Comparison of ENCODE assay signal across 19 cellular contexts in genomic region chr5:16431482-16431881, GRCh38. TPM values are rescaled to one million over a fixed set of nuclear protein-coding genes. Genes with fewer than 3 reads are reported as not detected.
DNase-seq lines count a peak whose midpoint lies in the region; ATAC-seq and TF ChIP-seq lines count a peak whose summit lies in the region.
"Had no signal": no experiment of that assay in that cellular context is flagged by ENCODE, and none has a peak within 500 bp of the region (broad histone marks: within the 10 kb centered on the region; RNA-seq: fewer than 3 reads in every experiment).

No MANE protein-coding gene starts in this region.

- H3K4me1 Mint-ChIP-seq in GM23338 (peaks cover 35% of the 10 kb centered on the region), nephron progenitor cell (peaks cover 27% of the 10 kb centered on the region)
- H3K4me1 Mint-ChIP-seq: B cell; CD4-positive, CD25-positive, alpha-beta regulatory T cell had no signal

- no peaks in the 10 kb centered on the region for H3F3A ChIP-seq in GM23338 (replicated peaks; ENCODE audit: low read depth)

- H3K27me3 Mint-ChIP-seq in GM23338 (ENCODE audit: insufficient read depth, low read depth, poor library complexity) (peaks cover 10% of the 10 kb centered on the region), nephron progenitor cell (ENCODE audit: low read depth, poor library complexity) (peaks cover 4% of the 10 kb centered on the region)

- no peaks in the 10 kb centered on the region for H3K27me3 ChIP-seq in GM23338 (ENCODE audit: insufficient read depth)

- H3K79me2 ChIP-seq in GM23338 (replicated peaks; ENCODE audit: insufficient read depth), result no peaks in the 10 kb centered on the region

- H3K4me1 ChIP-seq in GM23338 (ENCODE audit: insufficient read depth), result peaks cover 35% of the 10 kb centered on the region

- DNase-seq in GM23338 (ENCODE audit: low spot score), result peak; percentile 17
- peak; percentile 95 for DNase-seq in NCI-H146 treated with DMSO at 0.1 percent for 48 hours (lab: John Stamatoyannopoulos, UW; ENCODE audit: unreplicated experiment)
- peak; percentile 85 for DNase-seq in NCI-H748 (lab: John Stamatoyannopoulos, UW; ENCODE audit: unreplicated experiment)
- peak; percentile 12 for DNase-seq in nephron progenitor cell
- DNase-seq in AG20443 (ENCODE audit: low spot score), result no peak
- DNase-seq: CD4-positive, CD25-positive, alpha-beta regulatory T cell; DMS79 treated with DMSO at 0.1 percent for 48 hours; GM23248; IMR-90; Karpas-422; MG63; NCI-H1092; NCI-H187 treated with DMSO at 0.1 percent for 48 hours; NCI-H2227 treated with DMSO at 0.1 percent for 48 hours; NCI-H526; PC-9 had no signal

- no peak overlapping the region for H3K27ac ChIP-seq in GM23338 (ENCODE audit: low read depth)
- H3K27ac ChIP-seq: GM23248, PC-9 had no signal

- H3K4me2 ChIP-seq in GM23338, result peak overlapping the region; percentile 18; the same call in 1 of the 2 replicates
- H3K4me2 ChIP-seq: PC-9 had no signal

- no peak overlapping the region; the same call in 2 of the 3 replicates for H3K4me3 Mint-ChIP-seq in GM23338
- no peak overlapping the region for H3K4me3 Mint-ChIP-seq in nephron progenitor cell
- H3K4me3 Mint-ChIP-seq: B cell; CD4-positive, CD25-positive, alpha-beta regulatory T cell had no signal

- H3K36me3 Mint-ChIP-seq in GM23338 (ENCODE audit: low read depth), result no peaks in the 10 kb centered on the region
- H3K36me3 Mint-ChIP-seq in nephron progenitor cell (ENCODE audit: low read depth), result no peaks in the 10 kb centered on the region

- no peak overlapping the region for H3K4me3 ChIP-seq in GM23338
- H3K4me3 ChIP-seq: GM23248, MG63, PC-9 had no signal

- H3K9me2 ChIP-seq in GM23338 (ENCODE audit: insufficient read depth), result peaks cover 6% of the 10 kb centered on the region; the same call in 1 of the 2 replicates

- no peaks in the 10 kb centered on the region for H3K36me3 ChIP-seq in GM23338 (ENCODE audit: insufficient read depth)
- H3K36me3 ChIP-seq: MG63 had no signal

- H3K27ac Mint-ChIP-seq in GM23338, result no peak overlapping the region
- H3K27ac Mint-ChIP-seq in nephron progenitor cell, result no peak overlapping the region
- H3K27ac Mint-ChIP-seq: B cell; CD4-positive, CD25-positive, alpha-beta regulatory T cell had no signal

- H4K20me1 ChIP-seq in GM23338 (replicated peaks; ENCODE audit: insufficient read depth), result no peaks in the 10 kb centered on the region

- no peak overlapping the region for H2AFZ ChIP-seq in GM23338
- H2AFZ ChIP-seq: GM23248, PC-9 had no signal

- H3K9me3 Mint-ChIP-seq in GM23338 (peaks cover 3% of the 10 kb centered on the region; the same call in 1 of the 3 replicates), nephron progenitor cell (no peaks in the 10 kb centered on the region)
- H3K9me3 Mint-ChIP-seq: CD4-positive, CD25-positive, alpha-beta regulatory T cell had no signal

- ATAC-seq in GM23338 (peak; percentile 64), HG03342 (IDR thresholded peaks at IDR 0.05; ENCODE audit: unreplicated experiment) (no peak), HG03280 (IDR thresholded peaks at IDR 0.05; ENCODE audit: unreplicated experiment) (no peak)

- TF ChIP-seq CTCF in GM23338 (conservative IDR thresholded peaks at IDR 0.05; ENCODE audit: low read depth in 2 of 2) (no peak), nephron progenitor cell (IDR thresholded peaks at IDR 0.05) (no peak)

TF ChIP-seq in GM23338, 12 proteins besides CTCF, POLR2A, EP300 and RAD21:
- TF ChIP-seq, protein P1, sequence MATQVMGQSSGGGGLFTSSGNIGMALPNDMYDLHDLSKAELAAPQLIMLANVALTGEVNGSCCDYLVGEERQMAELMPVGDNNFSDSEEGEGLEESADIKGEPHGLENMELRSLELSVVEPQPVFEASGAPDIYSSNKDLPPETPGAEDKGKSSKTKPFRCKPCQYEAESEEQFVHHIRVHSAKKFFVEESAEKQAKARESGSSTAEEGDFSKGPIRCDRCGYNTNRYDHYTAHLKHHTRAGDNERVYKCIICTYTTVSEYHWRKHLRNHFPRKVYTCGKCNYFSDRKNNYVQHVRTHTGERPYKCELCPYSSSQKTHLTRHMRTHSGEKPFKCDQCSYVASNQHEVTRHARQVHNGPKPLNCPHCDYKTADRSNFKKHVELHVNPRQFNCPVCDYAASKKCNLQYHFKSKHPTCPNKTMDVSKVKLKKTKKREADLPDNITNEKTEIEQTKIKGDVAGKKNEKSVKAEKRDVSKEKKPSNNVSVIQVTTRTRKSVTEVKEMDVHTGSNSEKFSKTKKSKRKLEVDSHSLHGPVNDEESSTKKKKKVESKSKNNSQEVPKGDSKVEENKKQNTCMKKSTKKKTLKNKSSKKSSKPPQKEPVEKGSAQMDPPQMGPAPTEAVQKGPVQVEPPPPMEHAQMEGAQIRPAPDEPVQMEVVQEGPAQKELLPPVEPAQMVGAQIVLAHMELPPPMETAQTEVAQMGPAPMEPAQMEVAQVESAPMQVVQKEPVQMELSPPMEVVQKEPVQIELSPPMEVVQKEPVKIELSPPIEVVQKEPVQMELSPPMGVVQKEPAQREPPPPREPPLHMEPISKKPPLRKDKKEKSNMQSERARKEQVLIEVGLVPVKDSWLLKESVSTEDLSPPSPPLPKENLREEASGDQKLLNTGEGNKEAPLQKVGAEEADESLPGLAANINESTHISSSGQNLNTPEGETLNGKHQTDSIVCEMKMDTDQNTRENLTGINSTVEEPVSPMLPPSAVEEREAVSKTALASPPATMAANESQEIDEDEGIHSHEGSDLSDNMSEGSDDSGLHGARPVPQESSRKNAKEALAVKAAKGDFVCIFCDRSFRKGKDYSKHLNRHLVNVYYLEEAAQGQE (IDR thresholded peaks at IDR 0.05; ENCODE audit: unreplicated experiment), result no peak
- TF ChIP-seq POLR2AphosphoS5 (IDR thresholded peaks at IDR 0.05; ENCODE audit: low read depth) (no peak), ZNF331 (CRISPR knock-in tag; IDR thresholded peaks at IDR 0.05; ENCODE audit: low read depth) (no peak), EZH2phosphoT487 (IDR thresholded peaks at IDR 0.05; ENCODE audit: unreplicated experiment) (no peak), STAT1 (IDR thresholded peaks at IDR 0.05; ENCODE audit: unreplicated experiment) (no peak), NANOG (IDR thresholded peaks at IDR 0.05; ENCODE audit: borderline replicate concordance) (no peak)
- TF ChIP-seq, protein P2, sequence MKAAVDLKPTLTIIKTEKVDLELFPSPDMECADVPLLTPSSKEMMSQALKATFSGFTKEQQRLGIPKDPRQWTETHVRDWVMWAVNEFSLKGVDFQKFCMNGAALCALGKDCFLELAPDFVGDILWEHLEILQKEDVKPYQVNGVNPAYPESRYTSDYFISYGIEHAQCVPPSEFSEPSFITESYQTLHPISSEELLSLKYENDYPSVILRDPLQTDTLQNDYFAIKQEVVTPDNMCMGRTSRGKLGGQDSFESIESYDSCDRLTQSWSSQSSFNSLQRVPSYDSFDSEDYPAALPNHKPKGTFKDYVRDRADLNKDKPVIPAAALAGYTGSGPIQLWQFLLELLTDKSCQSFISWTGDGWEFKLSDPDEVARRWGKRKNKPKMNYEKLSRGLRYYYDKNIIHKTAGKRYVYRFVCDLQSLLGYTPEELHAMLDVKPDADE (IDR thresholded peaks at IDR 0.05), result no peak

RNA-seq across cellular contexts. Expression of gene ZNF622, which starts 34.1 kb away (rescaled TPM):
- 26.8 and 30.7 TPM in 2 replicates for total RNA-seq in GM23338 (2014; rRNA removed; shearing (Covaris generic))
- 18.8 and 20.1 TPM in 2 replicates for polyA plus RNA-seq in GM23338 (2016; fragmentation: Nextera tagmentation; extraction: Ambion mirVana)
